Comparison of ENCODE assay signal across 15 cellular contexts in the genomic region with DNA sequence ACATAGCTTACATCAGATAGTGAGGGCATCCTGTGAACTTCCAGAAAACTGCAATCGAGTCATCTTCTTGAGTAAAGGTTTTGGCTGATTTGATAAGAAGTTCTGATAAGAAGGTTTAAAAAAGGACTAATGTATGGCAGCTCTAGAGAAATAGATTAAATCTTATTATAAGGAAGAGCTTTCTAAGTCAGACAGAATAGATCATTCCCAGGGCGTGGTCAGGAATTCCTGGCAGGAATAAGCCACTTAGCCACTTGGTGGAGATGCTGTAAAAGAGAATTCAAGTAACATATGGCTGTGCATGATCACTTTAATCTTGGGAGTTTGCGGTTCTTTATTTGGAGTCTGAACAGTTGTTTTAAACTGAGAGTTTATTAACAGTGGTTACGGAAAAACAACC. TPM values are rescaled to one million over a fixed set of nuclear protein-coding genes. Genes with fewer than 3 reads are reported as not detected.
DNase-seq lines count a peak whose midpoint lies in the region; ATAC-seq, FAIRE-seq and TF ChIP-seq lines count a peak whose summit lies in the region.
"Had no signal": no experiment of that assay in that cellular context is flagged by ENCODE, and none has a peak within 500 bp of the region (broad histone marks: within the 10 kb centered on the region; RNA-seq: fewer than 3 reads in every experiment).

No MANE protein-coding gene starts in this region.

- no TSS peak for BruUV-seq in PC-3 (replicated peaks; lab: Mats Ljungman, UMichigan)

- H3K36me3 ChIP-seq in PC-3 (ENCODE audit: low read depth, low read length) (no peaks in the 10 kb centered on the region), fibroblast of lung (ENCODE audit: control insufficient read depth, insufficient read depth, low read length) (no peaks in the 10 kb centered on the region)
- H3K36me3 ChIP-seq: esophagus squamous epithelium, lower lobe of right lung, neutrophil had no signal

- POLR2A ChIA-PET in A549 (lab: Yijun Ruan, JAX) = interaction anchor here (1.0 to 1.4 kb wide), 2 partner anchors 90 to 468 kb away, joined by 4 to 5 read pairs; a partner anchor contains a TSS
- POLR2A ChIA-PET in PC-3 (lab: Charles Lee; ENCODE audit: unreplicated experiment) = interaction anchor here (0.5 to 0.7 kb wide), 2 partner anchors 55 to 91 kb away, joined by 3 to 6 read pairs; a partner anchor contains a TSS

- intact Hi-C loops in PC-3 (cut with micrococcal nuclease) = no loop called here
- intact Hi-C loops in Right ventricle myocardium inferior (cut with DNase I) = no loop called here

- TF ChIP-seq EP300 in A549 (IDR thresholded peaks at IDR 0.05) = no peak

- H3K9ac ChIP-seq in PC-3 (ENCODE audit: low read length) (no peak overlapping the region), fibroblast of lung (ENCODE audit: insufficient read depth, low read length) (no peak overlapping the region)

- FAIRE-seq in A549 (lab: Jason Lieb, UNC) = no peak

- WGBS in A549 (ENCODE audit: missing lambda C conversion rate) = 46% methylated on average over 4 of the region's 4 CpGs

- no peak overlapping the region for H2AFZ ChIP-seq in PC-3 (ENCODE audit: low read length)
- H2AFZ ChIP-seq in fibroblast of lung (ENCODE audit: low read length) = no peak overlapping the region

- no peaks in the 10 kb centered on the region for H3K9me2 ChIP-seq in PC-3 (replicated peaks; ENCODE audit: low read length)

- H3K9me3 ChIP-seq in A549 (no peaks in the 10 kb centered on the region), PC-3 (ENCODE audit: low read length) (no peaks in the 10 kb centered on the region), fibroblast of lung (ENCODE audit: control insufficient read depth, insufficient read depth, low read depth, low read length) (no peaks in the 10 kb centered on the region)
- H3K9me3 ChIP-seq: esophagus squamous epithelium, lower lobe of right lung, neutrophil had no signal

- no peaks in the 10 kb centered on the region for H3K27me3 ChIP-seq in PC-3 (ENCODE audit: low read length)
- H3K27me3 ChIP-seq in fibroblast of lung (ENCODE audit: control insufficient read depth, insufficient read depth, low read length) = no peaks in the 10 kb centered on the region

- TF ChIP-seq CTCF in A549 (IDR thresholded peaks at IDR 0.05) (no peak), PC-3 (conservative IDR thresholded peaks at IDR 0.05; ENCODE audit: low read depth, low read length) (peak; percentile 61), fibroblast of lung (conservative IDR thresholded peaks at IDR 0.05 in 1 of 2, IDR thresholded peaks at IDR 0.05 in 1 of 2; ENCODE audit: low read depth in 1 of 2, low read length in 2 of 2) (no peak)

- H3K4me2 ChIP-seq in A549 (0 out of 3 replicates have a peak overlapping the region, but pooled peaks have one; percentile 1), PC-3 (ENCODE audit: low read length) (no peak overlapping the region), fibroblast of lung (ENCODE audit: extremely low read depth, insufficient read depth, low read length) (no peak overlapping the region)

- CTCF ChIA-PET in A549 (lab: Yijun Ruan, JAX) (interaction anchor here (1.0 to 6.6 kb wide), 4 partner anchors 9 to 248 kb away, joined by 4 to 64 read pairs (median 15); a partner anchor contains a TSS), PC-3 (lab: Charles Lee) (interaction anchor here (0.5 to 1.0 kb wide), 5 partner anchors 8 to 858 kb away, joined by 3 to 5 read pairs (median 3); a partner anchor contains a TSS)

- no peaks in the 10 kb centered on the region for H4K20me1 ChIP-seq in PC-3 (ENCODE audit: low read length)
- no peaks in the 10 kb centered on the region for H4K20me1 ChIP-seq in fibroblast of lung (ENCODE audit: control insufficient read depth, extremely low read depth, insufficient read depth, low read length)

- ATAC-seq in A549 (peak; percentile 81 to 85; a peak in 5 of 6 replicates), PC-3 (peak; percentile 65), GM18498 (IDR thresholded peaks at IDR 0.05; ENCODE audit: unreplicated experiment) (no peak), Right ventricle myocardium inferior (no peak)
- ATAC-seq: lower lobe of right lung had no signal

- DNase-seq in A549 (ENCODE audit: low read depth in 1 of 2, low spot score in 1 of 2) = peak in 1 of 2 experiments; percentile 65
- peak; percentile 35 for DNase-seq in HCEC 1CT
- DNase-seq in PC-3 = peak; percentile 70
- peak; percentile 28 to 45 for DNase-seq in fibroblast of lung (ENCODE audit: low read depth in 2 of 2)
- DNase-seq in Right ventricle myocardium inferior (ENCODE audit: missing footprints) = no peak
- DNase-seq in NCI-H1048 (lab: John Stamatoyannopoulos, UW) = no peak
- no peak for DNase-seq in NCI-H128 (lab: John Stamatoyannopoulos, UW; ENCODE audit: unreplicated experiment)
- DNase-seq: activated CD4-positive, alpha-beta T cell treated with anti-CD3 and anti-CD28 coated beads, Interleukin-2, amount 50 U/mL, for 1 hour; activated T-cell treated with anti-CD3 and anti-CD28 coated beads, Interleukin-2, amount 50 U/mL, for 48 hours; amniotic stem cell; esophagus squamous epithelium; lower lobe of right lung; NCI-H345 had no signal

- TF ChIP-seq RAD21 in A549 (conservative IDR thresholded peaks at IDR 0.05 in 1 of 2, IDR thresholded peaks at IDR 0.05 in 1 of 2) = peak; percentile 40 to 51

- no peaks in the 10 kb centered on the region for H3F3A ChIP-seq in PC-3 (ENCODE audit: low read length, unreplicated experiment)

- H3K4me3 ChIP-seq in A549 = no peak overlapping the region
- H3K4me3 ChIP-seq in PC-3 (ENCODE audit: low read length) = no peak overlapping the region
- H3K4me3 ChIP-seq in fibroblast of lung (replicated peaks in 1 of 4; ENCODE audit: control extremely low read depth in 1 of 4, insufficient read depth in 1 of 4, low read depth in 3 of 4, low read length in 4 of 4) = no peak overlapping the region
- H3K4me3 ChIP-seq: esophagus squamous epithelium, lower lobe of right lung had no signal

- no peak overlapping the region for H3K27ac ChIP-seq in A549
- H3K27ac ChIP-seq in PC-3 (ENCODE audit: low read length) = no peak overlapping the region
- no peak overlapping the region for H3K27ac ChIP-seq in fibroblast of lung (ENCODE audit: insufficient read depth, low read length)
- H3K27ac ChIP-seq: esophagus squamous epithelium, lower lobe of right lung, neutrophil had no signal

- no peak for TF ChIP-seq POLR2A in A549 (IDR thresholded peaks at IDR 0.05; ENCODE audit: low read length)

- no peaks in the 10 kb centered on the region for H3K79me2 ChIP-seq in PC-3 (ENCODE audit: low read length)
- no peaks in the 10 kb centered on the region for H3K79me2 ChIP-seq in fibroblast of lung (ENCODE audit: control insufficient read depth, insufficient read depth, low read length)

- H3K4me1 ChIP-seq in A549 (no peaks in the 10 kb centered on the region), PC-3 (ENCODE audit: insufficient read depth, low read length) (peaks cover 31% of the 10 kb centered on the region), fibroblast of lung (ENCODE audit: control insufficient read depth, extremely low read depth, insufficient read depth, low read length) (no peaks in the 10 kb centered on the region)
- H3K4me1 ChIP-seq: esophagus squamous epithelium, lower lobe of right lung had no signal

TF ChIP-seq in A549, 52 proteins besides CTCF, POLR2A, EP300 and RAD21:
- TF ChIP-seq RARB (CRISPR knock-in tag; IDR thresholded peaks at IDR 0.05) (no peak), CHD2 (IDR thresholded peaks at IDR 0.05; ENCODE audit: low read length, partially characterized antibody) (no peak), SMC3 (IDR thresholded peaks at IDR 0.05) (0 out of 3 replicates have a peak, but pooled peaks have one; percentile 16)

RNA-seq across cellular contexts. Expression of a gene that starts 17.4 kb away (rescaled TPM):
- polyA plus RNA-seq in A549 (2011; rRNA removed) (4.5 and 4.7 TPM in 2 replicates), A549 (2017; fragmentation: RNase III; extraction: RNeasy Plus Mini Kit Qiagen cat#74134 plus additional on column Dnase treatment) (3.7 to 4.3 TPM (median 4.0 TPM) in 3 replicates), fibroblast of lung (1.4 and 1.6 TPM in 2 replicates)
- 1.1 TPM in 2 replicates for polyA plus RNA-seq in A549 (2012; cell fraction: cytosol; rRNA removed)
- polyA plus RNA-seq in A549 (2012; cell fraction: nucleus; rRNA removed) = 0.83 and 0.88 TPM in 2 replicates
- polyA minus RNA-seq in A549 (2011; rRNA and poly(A)+ RNA removed) = 3.3 and 3.8 TPM in 2 replicates
- total RNA-seq in PC-3 (2014; rRNA removed) (1.2 and 2.6 TPM in 2 replicates), fibroblast of lung (2.6 and 3.0 TPM in 2 replicates), Right ventricle myocardium inferior (1.8 TPM)
- polyA plus RNA-seq in fibroblast of lung (2012) = 0.93 and 0.96 TPM in 2 replicates
- polyA minus RNA-seq in fibroblast of lung (ENCODE audit: low replicate concordance) = 0.96 and 0.98 TPM in 2 replicates

RNA-seq across cellular contexts. Expression of a gene that starts 17.6 kb away (rescaled TPM):
- polyA plus RNA-seq in A549 (2011; rRNA removed) (167 and 221 TPM in 2 replicates), A549 (2017; fragmentation: RNase III; extraction: RNeasy Plus Mini Kit Qiagen cat#74134 plus additional on column Dnase treatment) (129 to 135 TPM (median 135 TPM) in 3 replicates), fibroblast of lung (102 and 108 TPM in 2 replicates)
- 76.9 and 87.9 TPM in 2 replicates for polyA plus RNA-seq in A549 (2012; cell fraction: cytosol; rRNA removed)
- 25.6 and 39.9 TPM in 2 replicates for polyA plus RNA-seq in A549 (2012; cell fraction: nucleus; rRNA removed)
- polyA minus RNA-seq in A549 (2011; rRNA and poly(A)+ RNA removed) = 24.9 and 26.8 TPM in 2 replicates
- total RNA-seq in PC-3 (2014; rRNA removed) (50.3 and 66.0 TPM in 2 replicates), fibroblast of lung (39.0 and 47.7 TPM in 2 replicates), Right ventricle myocardium inferior (65.1 TPM)
- polyA plus RNA-seq in fibroblast of lung (2012) = 107 and 120 TPM in 2 replicates
- polyA minus RNA-seq in fibroblast of lung (ENCODE audit: low replicate concordance) = 8.9 and 19.6 TPM in 2 replicates

Comparison
In these comparisons a context has a peak if more than half of its experiments do, and no peak if none do; other contexts are left out.
1. ATAC-seq: peak in A549 (2 of 2) and PC-3 (single experiment); none in GM18498 (single experiment) and Right ventricle myocardium inferior (single experiment).
2. DNase-seq: peak in HCEC 1CT (single experiment), PC-3 (single experiment) and fibroblast of lung (2 of 2); none in Right ventricle myocardium inferior (single experiment), NCI-H1048 (single experiment) and NCI-H128 (single experiment).